Comparison of ENCODE assay signal across 14 cellular contexts in the genomic region with DNA sequence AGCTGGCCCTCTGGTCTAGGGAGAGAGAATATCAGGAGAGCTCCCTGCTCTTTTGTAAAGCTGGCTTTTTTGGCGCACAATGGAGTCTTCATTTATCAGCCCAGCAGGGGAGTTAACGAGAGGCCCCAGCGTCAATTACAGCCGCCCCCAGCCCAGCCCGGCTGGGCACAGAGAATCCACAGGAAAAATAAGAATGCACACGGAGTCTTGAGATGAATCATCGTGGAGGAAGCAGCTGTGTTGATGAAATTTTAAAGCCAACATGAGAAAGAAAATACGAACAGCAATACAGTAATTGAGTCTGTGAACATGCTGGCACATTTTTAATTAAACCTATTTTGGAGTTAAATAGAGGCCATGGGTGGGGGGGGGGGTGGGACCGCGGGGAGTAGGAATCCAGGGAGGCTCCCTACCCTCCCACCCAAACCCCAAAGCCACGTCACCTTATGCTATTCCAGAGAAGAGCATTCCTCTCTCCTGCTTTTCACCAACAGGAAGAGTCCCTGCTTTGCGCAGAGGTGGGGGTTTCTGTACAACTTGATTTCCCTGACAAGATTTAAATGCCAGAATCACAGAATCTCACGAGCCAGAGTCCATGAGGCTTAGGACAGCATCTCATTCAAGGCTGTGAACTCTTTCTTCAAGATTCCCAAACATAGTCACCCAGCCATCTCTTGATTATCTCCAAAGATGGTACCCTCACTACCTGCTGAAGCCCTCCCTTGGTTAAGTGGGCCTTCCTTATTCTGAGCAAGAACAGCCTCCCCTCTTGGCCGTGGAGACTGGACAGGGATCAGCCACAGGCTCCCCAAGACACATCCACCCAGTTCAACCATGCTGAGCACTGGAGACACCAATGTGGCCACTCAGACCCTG. TPM values are rescaled to one million over a fixed set of nuclear protein-coding genes. Genes with fewer than 3 reads are reported as not detected.
A peak's percentile ranks its signal among the peaks of the same experiment; 100 is the strongest.
DNase-seq lines count a peak whose midpoint lies in the region; ATAC-seq and TF ChIP-seq lines count a peak whose summit lies in the region.
"Had no signal": no experiment of that assay in that cellular context is flagged by ENCODE, and none has a peak within 500 bp of the region (broad histone marks: within the 10 kb centered on the region; RNA-seq: fewer than 3 reads in every experiment).

No MANE protein-coding gene starts in this region.

- H3K4me1 ChIP-seq in BLaER1 (peaks cover 55% of the 10 kb centered on the region), mesendoderm (ENCODE audit: control insufficient read depth, low read depth, low read length) (peaks cover 3% of the 10 kb centered on the region), lower lobe of right lung (no peaks in the 10 kb centered on the region), foreskin keratinocyte (no peaks in the 10 kb centered on the region)

- no peaks in the 10 kb centered on the region for H3K79me2 ChIP-seq in mesendoderm (ENCODE audit: control insufficient read depth, insufficient read depth, low read length)

- H4K20me1 ChIP-seq in BLaER1, result peaks cover 95% of the 10 kb centered on the region

- intact Hi-C loops in lower lobe of right lung (cut with DNase I), result no loop called here

- H3K18ac ChIP-seq in mesendoderm (ENCODE audit: low read length), result no peak overlapping the region

- peak; percentile 27 for DNase-seq in NCI-H1092 treated with DMSO at 0.1 percent for 48 hours (lab: John Stamatoyannopoulos, UW)
- DNase-seq in brain pericyte (ENCODE audit: low read depth, low spot score), result peak; percentile 52
- DNase-seq in mesendoderm, result peak; percentile 37
- no peak for DNase-seq in lower lobe of right lung
- DNase-seq in foreskin keratinocyte, result no peak
- DNase-seq: activated CD4-positive, alpha-beta T cell treated with anti-CD3 and anti-CD28 coated beads for 4 hours; activated naive CD8-positive, alpha-beta T cell treated with anti-CD3 and anti-CD28 coated beads for 36 hours; midbrain; MM.1S had no signal

- no peaks in the 10 kb centered on the region for H3K4me1 Mint-ChIP-seq in stimulated activated memory B cell treated with anti-CD40 and anti-IgM and Interleukin-4, amounts not matched to agents 10 μg/mL and 1 μg/mL and 100 μg/mL, for 72 hours

- H2BK15ac ChIP-seq in mesendoderm (replicated peaks; ENCODE audit: low read depth), result no peak overlapping the region

- H3K27ac Mint-ChIP-seq in stimulated activated memory B cell treated with anti-CD40 and anti-IgM and Interleukin-4, amounts not matched to agents 10 μg/mL and 1 μg/mL and 100 μg/mL, for 72 hours, result no peak overlapping the region
- H3K27ac Mint-ChIP-seq: activated naive CD8-positive, alpha-beta T cell treated with anti-CD3 and anti-CD28 coated beads for 36 hours had no signal

- H4K5ac ChIP-seq in mesendoderm (ENCODE audit: low read length), result no peak overlapping the region

- H2BK120ac ChIP-seq in mesendoderm (ENCODE audit: low read depth, low read length), result no peak overlapping the region

- H3K56ac ChIP-seq in mesendoderm (ENCODE audit: low read length), result peak overlapping the region; percentile 1

- no peak overlapping the region for H3K4ac ChIP-seq in mesendoderm (ENCODE audit: low read depth, low read length)

- H3K9me3 Mint-ChIP-seq in stimulated activated memory B cell treated with anti-CD40 and anti-IgM and Interleukin-4, amounts not matched to agents 10 μg/mL and 1 μg/mL and 100 μg/mL, for 72 hours, result no peaks in the 10 kb centered on the region
- H3K9me3 Mint-ChIP-seq: activated naive CD8-positive, alpha-beta T cell treated with anti-CD3 and anti-CD28 coated beads for 36 hours had no signal

- H4K8ac ChIP-seq in mesendoderm (ENCODE audit: low read depth, low read length), result no peak overlapping the region

- H3K4me3 ChIP-seq in BLaER1 (no peak overlapping the region), mesendoderm (ENCODE audit: low read length) (no peak overlapping the region), lower lobe of right lung (no peak overlapping the region)
- H3K4me3 ChIP-seq: suprapubic skin had no signal

- ATAC-seq in lower lobe of right lung (no peak), foreskin keratinocyte (no peak), HG02885 (IDR thresholded peaks at IDR 0.05; ENCODE audit: poor library complexity, unreplicated experiment) (no peak)
- ATAC-seq in stimulated activated memory B cell treated with anti-CD40 and anti-IgM and Interleukin-4, amounts not matched to agents 10 μg/mL and 1 μg/mL and 100 μg/mL, for 72 hours, result no peak
- ATAC-seq: Panc1 had no signal

- no peaks in the 10 kb centered on the region for H3K79me1 ChIP-seq in mesendoderm (ENCODE audit: low read length)

- H3K27me3 ChIP-seq in BLaER1 (no peaks in the 10 kb centered on the region), mesendoderm (ENCODE audit: insufficient read depth, low read length, poor library complexity) (no peaks in the 10 kb centered on the region), lower lobe of right lung (ENCODE audit: low read depth) (no peaks in the 10 kb centered on the region), foreskin keratinocyte (no peaks in the 10 kb centered on the region)
- H3K27me3 ChIP-seq: suprapubic skin had no signal

- TF ChIP-seq CTCF in lower lobe of right lung (IDR thresholded peaks at IDR 0.05) (no peak), foreskin keratinocyte (conservative IDR thresholded peaks at IDR 0.05) (no peak)

- H3K9ac ChIP-seq in BLaER1, result no peak overlapping the region
- H3K9ac ChIP-seq in mesendoderm (ENCODE audit: low read length), result no peak overlapping the region

- H3K27ac ChIP-seq in BLaER1, result no peak overlapping the region
- H3K27ac ChIP-seq in mesendoderm (ENCODE audit: low read depth, low read length), result no peak overlapping the region
- no peak overlapping the region for H3K27ac ChIP-seq in lower lobe of right lung
- H3K27ac ChIP-seq in foreskin keratinocyte, result no peak overlapping the region
- H3K27ac ChIP-seq: suprapubic skin had no signal

- H2BK5ac ChIP-seq in mesendoderm (ENCODE audit: low read length), result no peak overlapping the region

- H3K36me3 ChIP-seq in BLaER1, result peaks cover 15% of the 10 kb centered on the region; the same call in 1 of the 2 replicates
- H3K36me3 ChIP-seq in mesendoderm (ENCODE audit: control insufficient read depth, insufficient read depth, low read length), result no peaks in the 10 kb centered on the region
- H3K36me3 ChIP-seq in lower lobe of right lung, result no peaks in the 10 kb centered on the region

- WGBS in mesendoderm (ENCODE audit: extremely low coverage, insufficient coverage, low lambda C conversion rate), result no CpG with 5 or more reads among the region's 14 CpGs

- peaks cover 4% of the 10 kb centered on the region for H3K27me3 Mint-ChIP-seq in stimulated activated memory B cell treated with anti-CD40 and anti-IgM and Interleukin-4, amounts not matched to agents 10 μg/mL and 1 μg/mL and 100 μg/mL, for 72 hours
- H3K27me3 Mint-ChIP-seq: activated naive CD8-positive, alpha-beta T cell treated with anti-CD3 and anti-CD28 coated beads for 36 hours had no signal

- H3K4me2 ChIP-seq in BLaER1, result peak overlapping the region; percentile 30; the same call in 1 of the 2 replicates
- H3K4me2 ChIP-seq in mesendoderm (ENCODE audit: low read length), result no peak overlapping the region

- no peaks in the 10 kb centered on the region for H3K36me3 Mint-ChIP-seq in stimulated activated memory B cell treated with anti-CD40 and anti-IgM and Interleukin-4, amounts not matched to agents 10 μg/mL and 1 μg/mL and 100 μg/mL, for 72 hours
- H3K36me3 Mint-ChIP-seq: activated naive CD8-positive, alpha-beta T cell treated with anti-CD3 and anti-CD28 coated beads for 36 hours had no signal

- no peak overlapping the region for H2AK5ac ChIP-seq in mesendoderm (ENCODE audit: low read length)

- H3K9me3 ChIP-seq in BLaER1 (no peaks in the 10 kb centered on the region), lower lobe of right lung (no peaks in the 10 kb centered on the region)
- H3K9me3 ChIP-seq: suprapubic skin had no signal

- H3K23ac ChIP-seq in mesendoderm (ENCODE audit: low read length), result no peak overlapping the region

- no peak overlapping the region for H3K4me3 Mint-ChIP-seq in stimulated activated memory B cell treated with anti-CD40 and anti-IgM and Interleukin-4, amounts not matched to agents 10 μg/mL and 1 μg/mL and 100 μg/mL, for 72 hours
- H3K4me3 Mint-ChIP-seq: activated naive CD8-positive, alpha-beta T cell treated with anti-CD3 and anti-CD28 coated beads for 36 hours had no signal

RNA-seq across cellular contexts. Expression of gene CCNK, which starts 50.2 kb away (rescaled TPM):
- polyA plus RNA-seq in mesendoderm (2013, experiment 1 of 2), result 69.4 TPM
- 69.2 TPM for polyA plus RNA-seq in mesendoderm (2013, experiment 2 of 2)
- total RNA-seq in lower lobe of right lung (53.6 TPM), foreskin keratinocyte (41.3 and 47.5 TPM in 2 replicates)
- polyA plus RNA-seq in foreskin keratinocyte, result 24.8 and 27.6 TPM in 2 replicates

RNA-seq across cellular contexts. Expression of gene SETD3, which starts 50.8 kb away (rescaled TPM):
- polyA plus RNA-seq in mesendoderm (2013, experiment 1 of 2), result 50.4 TPM
- polyA plus RNA-seq in mesendoderm (2013, experiment 2 of 2), result 51.1 TPM
- total RNA-seq in lower lobe of right lung, result 78.7 TPM
- 54.1 and 58.8 TPM in 2 replicates for total RNA-seq in foreskin keratinocyte
- polyA plus RNA-seq in foreskin keratinocyte, result 24.3 and 30.3 TPM in 2 replicates

Comparison
In these comparisons a context has a peak if more than half of its experiments do, and no peak if none do; other contexts are left out.
1. DNase-seq: peak in NCI-H1092 treated with DMSO at 0.1 percent for 48 hours (single experiment), brain pericyte (single experiment) and mesendoderm (single experiment); none in lower lobe of right lung (single experiment) and foreskin keratinocyte (0 of 2).